9 cellular contexts compared by ENCODE assay signal in the genomic region with DNA sequence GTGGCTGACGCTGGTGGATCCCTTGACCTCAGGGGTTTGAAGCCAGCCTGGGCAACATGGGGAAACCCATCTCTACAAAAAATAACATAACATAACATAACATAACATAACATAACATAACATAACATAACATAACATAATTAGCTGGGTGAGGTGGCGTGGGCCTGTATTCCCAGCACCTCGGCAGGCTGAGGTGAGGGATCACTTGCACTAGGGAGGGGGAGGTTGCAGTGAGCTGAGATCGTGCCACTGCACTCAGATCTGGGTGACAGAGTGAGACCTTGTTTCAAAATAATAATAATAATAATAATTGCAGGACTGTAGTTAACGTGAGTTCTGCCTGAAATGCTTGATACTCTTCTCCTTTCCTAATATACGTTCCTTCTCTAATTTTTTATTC. TPM values are rescaled to one million over a fixed set of nuclear protein-coding genes. Genes with fewer than 3 reads are reported as not detected.
DNase-seq lines count a peak whose midpoint lies in the region; ATAC-seq and TF ChIP-seq lines count a peak whose summit lies in the region.
"Had no signal": no experiment of that assay in that cellular context is flagged by ENCODE, and none has a peak within 500 bp of the region (broad histone marks: within the 10 kb centered on the region; RNA-seq: fewer than 3 reads in every experiment).

No MANE protein-coding gene starts in this region.

- H4K20me1 ChIP-seq in DND-41 (ENCODE audit: insufficient read depth, low read length) (no peaks in the 10 kb centered on the region), Loucy (ENCODE audit: insufficient read depth, low read length, poor library complexity, severe bottlenecking) (peaks cover 4% of the 10 kb centered on the region)

- no peaks in the 10 kb centered on the region for H3K9me2 ChIP-seq in Loucy (replicated peaks; ENCODE audit: low read depth, low read length)

- H3K4me1 ChIP-seq in DND-41 (ENCODE audit: insufficient read depth, low read length) (peaks cover 32% of the 10 kb centered on the region), Loucy (ENCODE audit: insufficient read depth, low read length, poor library complexity, severe bottlenecking) (peaks cover 14% of the 10 kb centered on the region), duodenal mucosa (ENCODE audit: control insufficient read depth in 1 of 2, insufficient read depth in 2 of 2, low read length in 2 of 2) (peaks cover 8 to 14% of the 10 kb centered on the region in 2 donors)

- ATAC-seq in DND-41 (ENCODE audit: insufficient read depth, low read depth) (no peak), HG03571 (IDR thresholded peaks at IDR 0.05; ENCODE audit: unreplicated experiment) (no peak)

- H3K36me3 ChIP-seq in DND-41 (ENCODE audit: insufficient read depth, low read length): peaks cover 54% of the 10 kb centered on the region
- 0 out of 2 replicates have a peak, but pooled peaks cover 6% of the 10 kb centered on the region for H3K36me3 ChIP-seq in Loucy (ENCODE audit: insufficient read depth, low read length)
- peaks cover 5 to 20% of the 10 kb centered on the region in 2 donors for H3K36me3 ChIP-seq in duodenal mucosa (ENCODE audit: control insufficient read depth in 1 of 2, insufficient read depth in 2 of 2, low read length in 2 of 2)

- no peaks in the 10 kb centered on the region for H3K9me3 ChIP-seq in DND-41 (ENCODE audit: insufficient read depth, low read length, severe bottlenecking)
- H3K9me3 ChIP-seq in Loucy (ENCODE audit: insufficient read depth, low read depth, low read length): no peaks in the 10 kb centered on the region
- H3K9me3 ChIP-seq in duodenal mucosa (ENCODE audit: control insufficient read depth in 1 of 2, low read length in 2 of 2): no peaks in the 10 kb centered on the region

- peaks cover 27% of the 10 kb centered on the region for H3K79me2 ChIP-seq in DND-41 (ENCODE audit: insufficient read depth, low read length)
- H3K79me2 ChIP-seq in Loucy (ENCODE audit: insufficient read depth, low read length): peaks cover 50% of the 10 kb centered on the region

- H3K9me3 Mint-ChIP-seq in osteocyte (ENCODE audit: unreplicated experiment): no peaks in the 10 kb centered on the region

- no peaks in the 10 kb centered on the region for H3F3A ChIP-seq in Loucy (ENCODE audit: low read depth)

- H3K4me2 ChIP-seq in DND-41 (ENCODE audit: insufficient read depth, low read length) (peak overlapping the region; percentile 98), Loucy (ENCODE audit: low read depth, low read length, poor library complexity, severe bottlenecking) (peak overlapping the region; percentile 89)

- TF ChIP-seq CTCF in DND-41 (IDR thresholded peaks at IDR 0.05; ENCODE audit: borderline replicate concordance, extremely low read depth, low read length, poor library complexity, severe bottlenecking) (no peak), Loucy (conservative IDR thresholded peaks at IDR 0.05; ENCODE audit: low read length) (no peak), osteocyte (IDR thresholded peaks at IDR 0.05) (no peak)

- H3K27ac ChIP-seq in DND-41 (ENCODE audit: low read length) (peak overlapping the region; percentile 89), duodenal mucosa (ENCODE audit: low read depth, low read length) (no peak overlapping the region)

- no peak for DNase-seq in DND-41
- DNase-seq in osteocyte (ENCODE audit: extremely low spot score, unreplicated experiment): no peak
- DNase-seq in Ammon's horn (ENCODE audit: low spot score): no peak
- no peak for DNase-seq in GF-D8 (lab: John Stamatoyannopoulos, UW)
- no peak for DNase-seq in COR-L47 (lab: John Stamatoyannopoulos, UW)
- DNase-seq: stimulated activated CD4-positive, alpha-beta T cell treated with anti-CD3 and anti-CD28 coated beads, Interleukin-12 subunit alpha, Interleukin-12 subunit beta, amount 100 ng/mL, for 4 hours had no signal

- peak overlapping the region; percentile 99 for H3K27ac Mint-ChIP-seq in osteocyte (ENCODE audit: unreplicated experiment)

- peaks cover 20% of the 10 kb centered on the region for H3K4me1 Mint-ChIP-seq in osteocyte (ENCODE audit: unreplicated experiment)

- H2AFZ ChIP-seq in DND-41 (ENCODE audit: low read depth, low read length): no peak overlapping the region
- H2AFZ ChIP-seq in Loucy (ENCODE audit: low read length): no peak overlapping the region

- H3K9ac ChIP-seq in DND-41 (ENCODE audit: low read depth, low read length) (peak overlapping the region; percentile 80), Loucy (ENCODE audit: low read depth, low read length, poor library complexity, severe bottlenecking) (peak overlapping the region; percentile 96), duodenal mucosa (ENCODE audit: low read depth in 1 of 2, low read length in 2 of 2) (peak overlapping the region; percentile 97)

- H3K27me3 ChIP-seq in DND-41 (ENCODE audit: insufficient read depth, low read length, poor library complexity): no peaks in the 10 kb centered on the region
- no peaks in the 10 kb centered on the region for H3K27me3 ChIP-seq in Loucy (ENCODE audit: insufficient read depth, low read length, poor library complexity, severe bottlenecking)
- no peaks in the 10 kb centered on the region for H3K27me3 ChIP-seq in duodenal mucosa (ENCODE audit: control insufficient read depth in 1 of 2, insufficient read depth in 2 of 2, low read length in 2 of 2)

- H3K36me3 Mint-ChIP-seq in osteocyte (ENCODE audit: unreplicated experiment): peaks cover 19% of the 10 kb centered on the region

- no peaks in the 10 kb centered on the region for H3K27me3 Mint-ChIP-seq in osteocyte (ENCODE audit: unreplicated experiment)

- peak overlapping the region; percentile 93 to 95 for H3K4me3 ChIP-seq in DND-41 (ENCODE audit: low read depth in 1 of 2, low read length in 2 of 2)
- peak overlapping the region; percentile 96 for H3K4me3 ChIP-seq in Loucy (ENCODE audit: low read length, poor library complexity, severe bottlenecking)
- peak overlapping the region; percentile 95 to 97 for H3K4me3 ChIP-seq in duodenal mucosa (ENCODE audit: low read depth in 1 of 2, low read length in 2 of 2)

- H3K4me3 Mint-ChIP-seq in osteocyte (ENCODE audit: unreplicated experiment): peak overlapping the region; percentile 96

RNA-seq across cellular contexts. Expression of a gene that starts 1.3 kb away (rescaled TPM):
- total RNA-seq in osteocyte: 26.8 and 28.1 TPM in 2 replicates
